In the genomic region with DNA sequence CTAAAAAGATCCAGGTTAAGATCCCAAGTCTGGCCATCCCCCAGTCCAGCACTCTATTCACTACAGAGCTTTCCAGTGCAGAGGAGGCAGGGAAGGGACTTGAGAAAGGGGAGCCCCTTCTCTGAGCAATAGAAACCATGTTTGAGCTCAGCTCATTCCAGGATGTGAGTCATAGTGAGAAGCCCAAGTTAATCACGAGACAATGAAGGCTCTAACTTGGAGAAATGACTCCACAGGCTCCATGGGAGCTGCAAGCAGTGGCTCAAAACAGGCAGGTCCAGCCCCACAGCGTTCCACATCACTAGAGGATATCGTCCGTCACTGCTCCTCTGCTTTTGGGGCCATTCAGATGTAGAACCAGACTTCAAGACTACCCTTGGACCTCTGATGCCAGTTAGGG, we compare ENCODE assay signal across 1 cellular context.
A peak's percentile ranks its signal among the peaks of the same experiment; 100 is the strongest.
TF ChIP-seq lines count a peak whose summit lies in the region.

No MANE protein-coding gene starts in this region.

TF ChIP-seq in K562, 482 proteins besides CTCF, POLR2A, EP300 and RAD21 (continued from another document):
- TF ChIP-seq ZBTB40 (IDR thresholded peaks at IDR 0.05) (no peak), ZBTB40 (CRISPR knock-in tag; IDR thresholded peaks at IDR 0.05) (no peak), ATF3 (IDR thresholded peaks at IDR 0.05) (peak; percentile 33; the same call in 1 of the 2 replicates), ATF3 (CRISPR knock-in tag; conservative IDR thresholded peaks at IDR 0.05) (no peak), JUN (IDR thresholded peaks at IDR 0.05; ENCODE audit: borderline replicate concordance, low read depth, low read length) (0 out of 2 replicates have a peak, but pooled peaks have one; percentile 6), JUN (CRISPR knock-in tag; IDR thresholded peaks at IDR 0.05; ENCODE audit: borderline replicate concordance) (no peak), CC2D1A (IDR thresholded peaks at IDR 0.05) (no peak), ZSCAN32 (CRISPR knock-in tag; IDR thresholded peaks at IDR 0.05) (no peak), FOSL1 (tag; conservative IDR thresholded peaks at IDR 0.05) (peak; percentile 82)
TF ChIP-seq in K562: peak in this region for 4.
